ENCODE assay signal across 8 cellular contexts in genomic region chr2:192194866-192195547, GRCh38. TPM values are rescaled to one million over a fixed set of nuclear protein-coding genes. Genes with fewer than 3 reads are reported as not detected.
DNase-seq lines count a peak whose midpoint lies in the region; ATAC-seq and TF ChIP-seq lines count a peak whose summit lies in the region.

A gene with protein sequence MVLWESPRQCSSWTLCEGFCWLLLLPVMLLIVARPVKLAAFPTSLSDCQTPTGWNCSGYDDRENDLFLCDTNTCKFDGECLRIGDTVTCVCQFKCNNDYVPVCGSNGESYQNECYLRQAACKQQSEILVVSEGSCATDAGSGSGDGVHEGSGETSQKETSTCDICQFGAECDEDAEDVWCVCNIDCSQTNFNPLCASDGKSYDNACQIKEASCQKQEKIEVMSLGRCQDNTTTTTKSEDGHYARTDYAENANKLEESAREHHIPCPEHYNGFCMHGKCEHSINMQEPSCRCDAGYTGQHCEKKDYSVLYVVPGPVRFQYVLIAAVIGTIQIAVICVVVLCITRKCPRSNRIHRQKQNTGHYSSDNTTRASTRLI (minus strand): TSS chr2:192194933. CDS start chr2:192194524, 409 bp downstream.

- no peak within 1 kb of the TSS for H3K27ac Mint-ChIP-seq in activated CD4-positive, alpha-beta T cell treated with anti-CD3 and anti-CD28 coated beads, Interleukin-2, amount 10 ng/mL, durations not matched to agents 7 days and 5 days

- no peaks in the 10 kb centered on the region for H3K9me3 Mint-ChIP-seq in activated CD4-positive, alpha-beta T cell treated with anti-CD3 and anti-CD28 coated beads, Interleukin-2, amount 10 ng/mL, durations not matched to agents 7 days and 5 days

- DNase-seq in GM03348 (ENCODE audit: low spot score) (peak; percentile 89), NCI-H2029 (lab: John Stamatoyannopoulos, UW) (peak; percentile 18), ecto neural progenitor cell (ENCODE audit: low spot score) (peak; percentile 97), right lobe of liver (peak; percentile 29 to 58 (median 44)), NCI-H2196 treated with DMSO at 0.1 percent for 48 hours (lab: John Stamatoyannopoulos, UW; ENCODE audit: unreplicated experiment) (no peak)
- peak; percentile 36 for DNase-seq in activated CD4-positive, alpha-beta T cell treated with anti-CD3 and anti-CD28 coated beads, Interleukin-2, amount 10 ng/mL, durations not matched to agents 7 days and 5 days
- DNase-seq in stimulated activated CD4-positive, alpha-beta T cell treated with anti-CD3 and anti-CD28 coated beads, Interleukin-2, amount 100 ng/mL, for 48 hours, result peak; percentile 51 to 58

- POLR2A ChIA-PET in activated CD4-positive, alpha-beta T cell treated with anti-CD3 and anti-CD28 coated beads, Interleukin-2, amount 10 ng/mL, durations not matched to agents 7 days and 5 days (lab: Charles Lee), result no interaction called here

- peaks cover 31% of the 10 kb centered on the region for H3K4me1 Mint-ChIP-seq in activated CD4-positive, alpha-beta T cell treated with anti-CD3 and anti-CD28 coated beads, Interleukin-2, amount 10 ng/mL, durations not matched to agents 7 days and 5 days

- intact Hi-C loops in right lobe of liver (cut with DNase I), result no loop called here

- peaks cover 0 to 20% (median 6%) of the 10 kb centered on the region in 4 donors for H3K4me1 ChIP-seq in right lobe of liver

- H3K27ac ChIP-seq in right lobe of liver, result no peak within 1 kb of the TSS

- no peak for TF ChIP-seq CTCF in right lobe of liver (IDR thresholded peaks at IDR 0.05)

- H3K27me3 ChIP-seq in right lobe of liver, result peaks cover 5 to 31% of the 10 kb centered on the region in 2 donors

- peaks cover 83% of the 10 kb centered on the region for H3K27me3 Mint-ChIP-seq in activated CD4-positive, alpha-beta T cell treated with anti-CD3 and anti-CD28 coated beads, Interleukin-2, amount 10 ng/mL, durations not matched to agents 7 days and 5 days

- TF ChIP-seq POLR2A in right lobe of liver (IDR thresholded peaks at IDR 0.05), result no peak

- peak within 1 kb of the TSS; percentile 67 for H3K4me3 Mint-ChIP-seq in activated CD4-positive, alpha-beta T cell treated with anti-CD3 and anti-CD28 coated beads, Interleukin-2, amount 10 ng/mL, durations not matched to agents 7 days and 5 days

- peak; percentile 46 for ATAC-seq in HG02623 (IDR thresholded peaks at IDR 0.05; ENCODE audit: unreplicated experiment)
- ATAC-seq in right lobe of liver, result peak; percentile 41 to 49 (median 46)

- peak within 1 kb of the TSS; percentile 28 to 39 (median 37) for H3K4me3 ChIP-seq in right lobe of liver

- H3K36me3 Mint-ChIP-seq in activated CD4-positive, alpha-beta T cell treated with anti-CD3 and anti-CD28 coated beads, Interleukin-2, amount 10 ng/mL, durations not matched to agents 7 days and 5 days (ENCODE audit: low read depth), result no peaks in the 10 kb centered on the region

- CTCF ChIA-PET in activated CD4-positive, alpha-beta T cell treated with anti-CD3 and anti-CD28 coated beads, Interleukin-2, amount 10 ng/mL, durations not matched to agents 7 days and 5 days (lab: Charles Lee), result interaction anchor here (0.6 to 1.5 kb wide), 2 partner anchors 33 to 103 kb away, joined by 3 to 4 read pairs; no protein-coding TSS in a partner anchor

- H3K9me3 ChIP-seq in right lobe of liver, result no peaks in the 10 kb centered on the region

- WGBS in right lobe of liver (ENCODE audit: insufficient coverage, low coverage, low lambda C conversion rate, missing lambda C conversion rate), result 4% methylated on average over 28 of the region's 64 CpGs

- H3K36me3 ChIP-seq in right lobe of liver, result no peaks in the 10 kb centered on the region

RNA-seq across cellular contexts. Expression of the gene that starts here (rescaled TPM):
- total RNA-seq in activated CD4-positive, alpha-beta T cell treated with anti-CD3 and anti-CD28 coated beads, Interleukin-2, amount 10 ng/mL, durations not matched to agents 7 days and 5 days, result not detected
- not detected for total RNA-seq in right lobe of liver

Comparison
In these comparisons a context has a peak if more than half of its experiments do, and no peak if none do; other contexts are left out.
1. Peak in DNase-seq in activated CD4-positive, alpha-beta T cell treated with anti-CD3 and anti-CD28 coated beads, Interleukin-2, amount 10 ng/mL, durations not matched to agents 7 days and 5 days; RNA of the gene not detected or under 1 TPM.
2. Peak in DNase-seq, ATAC-seq and H3K4me3 ChIP-seq in right lobe of liver; RNA of the gene not detected or under 1 TPM.